9 cellular contexts compared by ENCODE assay signal in the genomic region with DNA sequence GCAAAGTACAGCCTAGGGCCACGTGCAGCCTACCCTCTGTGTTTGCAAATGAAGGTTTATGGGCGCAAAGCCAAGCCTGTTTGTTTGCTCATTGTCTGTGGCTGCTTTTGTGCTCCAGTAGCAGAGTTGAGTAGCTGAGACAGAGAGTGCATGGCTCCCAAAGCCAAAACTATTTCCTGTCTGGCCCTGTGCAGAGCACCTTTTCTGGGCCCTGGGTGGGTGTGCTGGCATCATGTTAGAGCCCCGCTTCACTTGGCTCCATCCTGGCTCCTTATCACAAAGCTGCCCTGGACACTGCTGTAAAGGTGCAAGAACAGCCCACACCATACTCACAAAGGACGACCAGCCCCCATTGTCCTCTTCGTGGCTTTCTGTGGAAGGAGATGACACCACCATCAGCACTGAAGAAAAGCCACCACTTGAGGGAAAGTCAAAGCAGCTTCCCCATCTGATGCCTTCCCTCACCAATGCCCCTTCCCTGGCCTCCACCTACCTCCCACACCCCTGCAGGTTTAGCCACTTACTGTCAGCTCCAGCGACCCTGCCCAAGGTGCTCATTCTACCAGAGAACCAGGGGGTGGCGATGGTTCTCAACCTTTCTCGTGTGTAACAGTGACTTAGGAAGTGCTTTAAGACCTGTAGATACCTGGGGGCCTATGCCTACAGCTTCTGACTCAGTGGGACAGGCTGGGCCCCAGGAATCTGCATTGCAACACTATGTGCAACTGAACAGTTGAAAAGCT. TPM values are rescaled to one million over a fixed set of nuclear protein-coding genes. Genes with fewer than 3 reads are reported as not detected.
DNase-seq lines count a peak whose midpoint lies in the region; ATAC-seq, FAIRE-seq and TF ChIP-seq lines count a peak whose summit lies in the region.
"Had no signal": no experiment of that assay in that cellular context is flagged by ENCODE, and none has a peak within 500 bp of the region (broad histone marks: within the 10 kb centered on the region; RNA-seq: fewer than 3 reads in every experiment).

No MANE protein-coding gene starts in this region.

- ATAC-seq in A549: peak; percentile 65 to 83
- peak; percentile 57 for ATAC-seq in K562
- no peak for ATAC-seq in HG03378 (IDR thresholded peaks at IDR 0.05; ENCODE audit: unreplicated experiment)
- no peak for ATAC-seq in HG02885 (IDR thresholded peaks at IDR 0.05; ENCODE audit: poor library complexity, unreplicated experiment)

- H3K4me3 Mint-ChIP-seq in progenitor cell of endocrine pancreas (ENCODE audit: low read depth): no peak overlapping the region

- peak; percentile 30 to 55; a peak in 3 of 5 replicates for TF ChIP-seq RAD21 in A549 (conservative IDR thresholded peaks at IDR 0.05 in 1 of 2, IDR thresholded peaks at IDR 0.05 in 1 of 2)
- peak in 1 of 2 experiments; percentile 73; a peak in 2 of 4 replicates for TF ChIP-seq RAD21 in K562 (CRISPR knock-in tag; conservative IDR thresholded peaks at IDR 0.05 in 1 of 2, IDR thresholded peaks at IDR 0.05 in 1 of 2)

- in situ Hi-C loops in K562 (cut with MboI): no loop called here

- peak; percentile 27 to 60 for DNase-seq in A549 (ENCODE audit: low read depth in 1 of 2, low spot score in 1 of 2)
- peak; percentile 27 for DNase-seq in H4 (ENCODE audit: low spot score)
- peak; percentile 62 for DNase-seq in RPMI8226
- DNase-seq in K562 (ENCODE audit: extremely low read depth in 1 of 4, low spot score in 3 of 4): peak in 2 of 4 experiments; percentile 39 to 67
- DNase-seq in progenitor cell of endocrine pancreas (ENCODE audit: low spot score, unreplicated experiment): no peak
- no peak for DNase-seq in AG08396 (ENCODE audit: low spot score)

- H3K4me1 ChIP-seq in A549: peaks cover 12% of the 10 kb centered on the region; the same call in 2 of the 3 replicates
- peaks cover 3 to 31% of the 10 kb centered on the region in 2 experiments; a peak in 4 of 5 replicates for H3K4me1 ChIP-seq in K562 (replicated peaks in 1 of 2; ENCODE audit: control insufficient read depth in 2 of 2, insufficient read depth in 2 of 2, low read length in 2 of 2)

- H3K9me3 ChIP-seq in A549 (no peaks in the 10 kb centered on the region), K562 (replicated peaks; ENCODE audit: control insufficient read depth, insufficient read depth, low read depth, low read length) (no peaks in the 10 kb centered on the region)

- WGBS in A549 (ENCODE audit: missing lambda C conversion rate): 29% methylated on average over 8 of the region's 8 CpGs
- WGBS in K562 (ENCODE audit: insufficient coverage, low coverage, missing lambda C conversion rate): 34% methylated on average over 8 of the region's 8 CpGs

- no peaks in the 10 kb centered on the region for H3K36me3 Mint-ChIP-seq in progenitor cell of endocrine pancreas (ENCODE audit: insufficient read depth)

- CTCF ChIA-PET in A549 (lab: Yijun Ruan, JAX): interaction anchor here (0.9 to 2.3 kb wide), 11 partner anchors 8 to 161 kb away, joined by 3 to 14 read pairs (median 6); no protein-coding TSS in a partner anchor
- CTCF ChIA-PET in K562 (lab: Yijun Ruan, JAX; ENCODE audit: low intra/inter-chr PET ratio): interaction anchor here (0.6 to 2.0 kb wide), 3 partner anchors 60 to 65 kb away, joined by 3 to 10 read pairs (median 4); no protein-coding TSS in a partner anchor

- H2AFZ ChIP-seq in K562 (ENCODE audit: low read depth, low read length): no peak overlapping the region

- H3K27me3 ChIP-seq in K562 (ENCODE audit: control insufficient read depth in 2 of 2, insufficient read depth in 2 of 2, low read length in 2 of 2): no peaks in the 10 kb centered on the region

- H3K9ac ChIP-seq in K562 (ENCODE audit: insufficient read depth in 1 of 2, low read depth in 2 of 2, low read length in 2 of 2): no peak overlapping the region

- no TSS peak for BruUV-seq in K562 (replicated peaks; lab: Mats Ljungman, UMichigan)

- TF ChIP-seq POLR2A in A549 (IDR thresholded peaks at IDR 0.05; ENCODE audit: low read length) (no peak), K562 (conservative IDR thresholded peaks at IDR 0.05) (no peak)

- H3K79me2 ChIP-seq in K562 (ENCODE audit: control insufficient read depth, insufficient read depth, low read length): no peaks in the 10 kb centered on the region

- intact Hi-C loops in K562 (cut with micrococcal nuclease): loop anchor here (1.0 to 2.0 kb wide), 2 partner anchors 65 to 147 kb away; no protein-coding TSS in a partner anchor

- peak; percentile 22; the same call in 1 of the 3 replicates for TF ChIP-seq CTCF in A549 (IDR thresholded peaks at IDR 0.05)
- TF ChIP-seq CTCF in K562 (IDR thresholded peaks at IDR 0.05 in 2 of 3, conservative IDR thresholded peaks at IDR 0.05 in 1 of 3; ENCODE audit: insufficient read depth in 2 of 3, low read depth in 1 of 3, low read length in 3 of 3): peak; percentile 36 to 66 (median 57); a peak in 4 of 6 replicates
- TF ChIP-seq CTCF in progenitor cell of endocrine pancreas (IDR thresholded peaks at IDR 0.05; ENCODE audit: unreplicated experiment): peak; percentile 48

- no peaks in the 10 kb centered on the region for H3K4me1 Mint-ChIP-seq in progenitor cell of endocrine pancreas (ENCODE audit: low read depth)

- no peak overlapping the region for H3K27ac Mint-ChIP-seq in progenitor cell of endocrine pancreas

- peaks cover 9% of the 10 kb centered on the region; the same call in 2 of the 3 replicates for H3K36me3 ChIP-seq in K562 (ENCODE audit: control insufficient read depth, insufficient read depth, low read length)

- POLR2A ChIA-PET in A549 (lab: Yijun Ruan, JAX) (no interaction called here), K562 (lab: Yijun Ruan, JAX) (interaction anchor here (0.5 to 0.7 kb wide), 4 partner anchors 74 to 1562 kb away, joined by 3 to 5 read pairs (median 3); no protein-coding TSS in a partner anchor)

- H3K27me3 Mint-ChIP-seq in progenitor cell of endocrine pancreas: peaks cover 43% of the 10 kb centered on the region

- FAIRE-seq in A549 (lab: Jason Lieb, UNC): no peak
- FAIRE-seq in K562 (lab: Jason Lieb, UNC): peak; percentile 55

- no peaks in the 10 kb centered on the region for H3K9me3 Mint-ChIP-seq in progenitor cell of endocrine pancreas (ENCODE audit: low read depth)

- peak overlapping the region; percentile 44 for H3K4me2 ChIP-seq in A549
- no peak overlapping the region for H3K4me2 ChIP-seq in K562 (ENCODE audit: insufficient read depth, low read length)

- H3K27ac ChIP-seq in A549 (peak overlapping the region in 1 of 2 experiments; percentile 29; a peak in 1 of 6 replicates), K562 (ENCODE audit: extremely low read depth, low read depth, low read length) (no peak overlapping the region)

- TF ChIP-seq EP300 in A549 (IDR thresholded peaks at IDR 0.05): no peak
- TF ChIP-seq EP300 in K562 (IDR thresholded peaks at IDR 0.05; ENCODE audit: low read length): no peak

- no peak overlapping the region for H3K4me3 ChIP-seq in A549
- no peak overlapping the region for H3K4me3 ChIP-seq in K562

- no peaks in the 10 kb centered on the region for H3K9me1 ChIP-seq in K562 (ENCODE audit: control insufficient read depth, insufficient read depth, low read length)

- H4K20me1 ChIP-seq in K562 (replicated peaks; ENCODE audit: control insufficient read depth, insufficient read depth, low read length): no peaks in the 10 kb centered on the region; the same call in 1 of the 2 replicates

RNA-seq across cellular contexts. Expression of a gene that starts 23.4 kb away (rescaled TPM):
- not detected in 2 replicates for polyA plus RNA-seq in A549 (2011; rRNA removed)
- polyA plus RNA-seq in A549 (2012; cell fraction: cytosol; rRNA removed): not detected in 2 replicates
- not detected in 2 replicates for polyA plus RNA-seq in A549 (2012; cell fraction: nucleus; rRNA removed)
- polyA plus RNA-seq in A549 (2017; fragmentation: RNase III; extraction: RNeasy Plus Mini Kit Qiagen cat#74134 plus additional on column Dnase treatment): not detected in 3 replicates
- not detected in 2 replicates for polyA minus RNA-seq in A549 (2011; rRNA and poly(A)+ RNA removed)
- 0.68 and 2.7 TPM in 2 replicates for total RNA-seq in H4 (2014; rRNA removed; shearing (Covaris generic))
- total RNA-seq in K562 (2011; cell fraction: chromatin; rRNA removed; ENCODE audit: low replicate concordance): 47.9 and 68.9 TPM in 2 replicates
- total RNA-seq in K562 (2011; cell fraction: nucleolus; rRNA removed): 34.0 and 42.2 TPM in 2 replicates
- 32.6 and 56.7 TPM in 2 replicates for total RNA-seq in K562 (2011; cell fraction: nucleoplasm; rRNA removed)
- 10.6 and 10.7 TPM in 2 replicates for total RNA-seq in K562 (2014; rRNA removed)
- 14.6 TPM in 2 replicates for total RNA-seq in K562 (2014; rRNA removed; fragmentation: Illumina TruSeq; extraction: Trizol)
- total RNA-seq in K562 (2015; rRNA removed; fragmentation: Illumina TruSeq; extraction: Trizol): 18.6 and 19.4 TPM in 2 replicates
- 22.2 and 24.1 TPM in 2 replicates for total RNA-seq in K562 (2021)
- 28.5 and 42.2 TPM in 2 replicates for polyA plus RNA-seq in K562 (2011; rRNA removed)
- 17.2 and 28.3 TPM in 2 replicates for polyA plus RNA-seq in K562 (2011; cell fraction: cytosol; rRNA removed)
- 88.9 and 151 TPM in 2 replicates for polyA plus RNA-seq in K562 (2011; cell fraction: nucleus; rRNA removed)
- 30.9 and 61.7 TPM in 2 replicates for polyA plus RNA-seq in K562 (2012)
- polyA plus RNA-seq in K562 (2014; fragmentation: Illumina TruSeq; extraction: Trizol): 23.6 and 31.3 TPM in 2 replicates
- polyA plus RNA-seq in K562 (2014; fragmentation: Nextera tagmentation; extraction: Ambion mirVana): 1 to 10 TPM; 4.0 to 5.2 TPM
- 12.6 and 14.1 TPM in 2 replicates for polyA plus RNA-seq in K562 (2014; rRNA removed)
- polyA minus RNA-seq in K562 (2011; rRNA and poly(A)+ RNA removed): 50.8 and 77.5 TPM in 2 replicates
- 19.4 and 21.4 TPM in 2 replicates for polyA minus RNA-seq in K562 (2011; cell fraction: cytosol; rRNA and poly(A)+ RNA removed)
- polyA minus RNA-seq in K562 (2011; cell fraction: nucleus; rRNA and poly(A)+ RNA removed): 96.3 and 210 TPM in 2 replicates
- not detected in 2 replicates for total RNA-seq in progenitor cell of endocrine pancreas

RNA-seq across cellular contexts. Expression of a gene that starts 41.4 kb away (rescaled TPM):
- polyA plus RNA-seq in A549 (2011; rRNA removed) (not detected in 2 replicates), A549 (2017; fragmentation: RNase III; extraction: RNeasy Plus Mini Kit Qiagen cat#74134 plus additional on column Dnase treatment) (not detected in 3 replicates), K562 (2011; rRNA removed) (0.03 and 1.5 TPM in 2 replicates), K562 (2014; fragmentation: Illumina TruSeq; extraction: Trizol) (5.0 and 5.4 TPM in 2 replicates), K562 (2014; fragmentation: Nextera tagmentation; extraction: Ambion mirVana) (1 to 10 TPM; 6.5 to 7.6 TPM), K562 (2014; rRNA removed) (4.9 and 5.4 TPM in 2 replicates)
- not detected in 2 replicates for polyA plus RNA-seq in A549 (2012; cell fraction: cytosol; rRNA removed)
- polyA plus RNA-seq in A549 (2012; cell fraction: nucleus; rRNA removed): 0.06 TPM in 1 of 2 replicates, not detected in the other
- polyA minus RNA-seq in A549 (2011; rRNA and poly(A)+ RNA removed): not detected in 2 replicates
- not detected in 2 replicates for total RNA-seq in H4 (2014; rRNA removed; shearing (Covaris generic))
- total RNA-seq in K562 (2011; cell fraction: chromatin; rRNA removed; ENCODE audit: low replicate concordance): 0.30 TPM in 1 of 2 replicates, not detected in the other
- 0.67 TPM in 1 of 2 replicates, not detected in the other for total RNA-seq in K562 (2011; cell fraction: nucleolus; rRNA removed)
- 0.22 and 1.2 TPM in 2 replicates for total RNA-seq in K562 (2011; cell fraction: nucleoplasm; rRNA removed)
- total RNA-seq in K562 (2014; rRNA removed) (1.8 and 2.9 TPM in 2 replicates), K562 (2014; rRNA removed; fragmentation: Illumina TruSeq; extraction: Trizol) (4.3 and 5.3 TPM in 2 replicates), K562 (2015; rRNA removed; fragmentation: Illumina TruSeq; extraction: Trizol) (2.6 and 4.0 TPM in 2 replicates), K562 (2021) (1.9 and 2.4 TPM in 2 replicates), progenitor cell of endocrine pancreas (not detected in 2 replicates)
- polyA plus RNA-seq in K562 (2011; cell fraction: cytosol; rRNA removed): 0.18 TPM in 1 of 2 replicates, not detected in the other
- 0.57 TPM in 1 of 2 replicates, not detected in the other for polyA plus RNA-seq in K562 (2011; cell fraction: nucleus; rRNA removed)
- 3.5 and 4.1 TPM in 2 replicates for polyA plus RNA-seq in K562 (2012)
- not detected in 2 replicates for polyA minus RNA-seq in K562 (2011; rRNA and poly(A)+ RNA removed)
- polyA minus RNA-seq in K562 (2011; cell fraction: cytosol; rRNA and poly(A)+ RNA removed): not detected in 2 replicates
- 0.40 TPM in 1 of 2 replicates, not detected in the other for polyA minus RNA-seq in K562 (2011; cell fraction: nucleus; rRNA and poly(A)+ RNA removed)
- total RNA-seq: activated CD8-positive, alpha-beta memory T cell treated with anti-CD3 and anti-CD28 coated beads for 36 hours had no signal

Comparison
In these comparisons a context has a peak if more than half of its experiments do, and no peak if none do; other contexts are left out.
1. ATAC-seq: peak in A549 (2 of 2) and K562 (single experiment); none in HG03378 (single experiment) and HG02885 (single experiment).
2. DNase-seq: peak in A549 (2 of 2), H4 (single experiment) and RPMI8226 (single experiment); none in progenitor cell of endocrine pancreas (single experiment) and AG08396 (single experiment).
3. Peak in every context shown above with its lines, with median percentiles within 50 percentile points of each other: CTCF ChIP-seq.